ENCODE assay signal across 14 cellular contexts in the genomic region with DNA sequence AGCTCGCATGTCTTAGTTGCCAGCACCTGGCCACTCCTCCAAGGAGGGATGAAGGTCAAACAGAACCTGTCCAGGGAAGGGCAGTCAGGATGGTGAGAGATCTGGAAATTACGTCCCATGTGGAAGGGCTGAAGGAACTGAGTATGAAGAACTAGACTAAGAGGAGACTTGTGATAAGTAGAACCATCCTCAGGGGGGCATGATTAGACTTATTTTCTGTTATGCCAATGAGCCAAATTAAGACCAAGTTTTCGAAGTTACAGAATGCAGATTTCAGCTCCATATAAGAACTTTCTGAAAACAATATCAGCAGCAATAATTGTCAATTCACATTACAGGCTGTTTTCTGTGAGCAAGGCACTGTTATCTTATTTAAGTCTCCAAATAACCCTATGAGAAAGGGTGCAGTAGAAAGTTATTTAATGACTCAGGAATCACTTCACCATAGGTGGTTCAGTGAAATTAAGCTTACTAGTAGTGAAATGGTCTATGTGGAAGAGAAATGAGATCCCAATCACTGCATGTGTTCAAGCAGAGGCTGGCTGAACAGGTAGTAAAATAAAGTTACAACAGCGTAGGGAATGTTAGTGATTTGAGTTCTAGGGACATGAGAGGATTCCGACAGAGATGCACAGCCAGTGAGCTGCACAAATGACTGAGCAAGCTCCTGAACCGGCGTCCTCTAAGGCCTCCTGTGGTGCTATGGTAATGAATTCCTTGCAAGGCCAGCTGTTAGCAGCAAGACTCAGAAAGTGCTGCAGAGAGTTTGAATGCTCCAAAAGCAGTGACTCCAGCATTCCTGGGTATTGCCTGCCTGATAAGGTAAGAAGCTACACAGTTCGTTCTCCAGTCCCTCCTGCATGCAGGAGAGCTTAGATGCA. TPM values are rescaled to one million over a fixed set of nuclear protein-coding genes. Genes with fewer than 3 reads are reported as not detected.
DNase-seq lines count a peak whose midpoint lies in the region; ATAC-seq and TF ChIP-seq lines count a peak whose summit lies in the region.
"Had no signal": no experiment of that assay in that cellular context is flagged by ENCODE, and none has a peak within 500 bp of the region (broad histone marks: within the 10 kb centered on the region; RNA-seq: fewer than 3 reads in every experiment).

No MANE protein-coding gene starts in this region.

- H3K27ac Mint-ChIP-seq in type B pancreatic cell = no peak overlapping the region
- H3K27ac Mint-ChIP-seq: CD4-positive, alpha-beta memory T cell had no signal

- H3K4me1 Mint-ChIP-seq in type B pancreatic cell (ENCODE audit: unreplicated experiment) = peaks cover 12% of the 10 kb centered on the region

- H3K4me2 ChIP-seq in HCT116 (ENCODE audit: low read length) (no peak overlapping the region), OCI-LY7 (ENCODE audit: low read length) (no peak overlapping the region)

- no peaks in the 10 kb centered on the region for H3K9me2 ChIP-seq in HCT116 (ENCODE audit: insufficient read depth)
- H3K9me2 ChIP-seq in OCI-LY7 (ENCODE audit: insufficient read depth, low read length) = no peaks in the 10 kb centered on the region

- no peaks in the 10 kb centered on the region for H3K9me3 Mint-ChIP-seq in type B pancreatic cell
- H3K9me3 Mint-ChIP-seq: CD4-positive, alpha-beta memory T cell; central memory CD8-positive, alpha-beta T cell had no signal

- BruUV-seq in HCT116 (replicated peaks; lab: Mats Ljungman, UMichigan) = no TSS peak
- no TSS peak for BruUV-seq in OCI-LY7 (replicated peaks; lab: Mats Ljungman, UMichigan)

- H3K4me1 ChIP-seq in HCT116 (ENCODE audit: control insufficient read depth in 1 of 2, insufficient read depth in 2 of 2, low read length in 2 of 2) = peaks cover 4 to 9% of the 10 kb centered on the region in 2 experiments; a peak in 3 of 4 replicates
- H3K4me1 ChIP-seq in OCI-LY7 (ENCODE audit: insufficient read depth, low read length, poor library complexity, severe bottlenecking) = peaks cover 6% of the 10 kb centered on the region
- H3K4me1 ChIP-seq in BE2C = no peaks in the 10 kb centered on the region

- CTCF ChIA-PET in HCT116 (lab: Charles Lee) = interaction anchor here (0.8 to 1.6 kb wide), 4 partner anchors 304 to 739 kb away, joined by 3 to 11 read pairs (median 4); no protein-coding TSS in a partner anchor
- CTCF ChIA-PET in OCI-LY7 (lab: Charles Lee; ENCODE audit: unreplicated experiment) = no interaction called here

- intact Hi-C loops in HCT116 (cut with micrococcal nuclease) (no loop called here), OCI-LY7 (cut with micrococcal nuclease; ENCODE audit: unreplicated experiment) (no loop called here)

- RAD21 ChIA-PET in HCT116 (lab: Charles Lee; ENCODE audit: low non-redundant PET in 1 of 2, low total read pairs in 2 of 2, uncharacterized antibody in 2 of 2, unreplicated experiment in 2 of 2) = interaction anchor here in 1 of 2 experiments (1.6 kb wide), 1 partner anchor 397 kb away, joined by 3 read pairs; no protein-coding TSS in a partner anchor

- H3K9me3 ChIP-seq in HCT116 (ENCODE audit: control insufficient read depth in 1 of 2, insufficient read depth in 1 of 2, low read depth in 1 of 2, low read length in 2 of 2) (no peaks in the 10 kb centered on the region), OCI-LY7 (ENCODE audit: low read length) (no peaks in the 10 kb centered on the region), BE2C (no peaks in the 10 kb centered on the region)
- H3K9me3 ChIP-seq: mucosa of descending colon had no signal

- H3K79me2 ChIP-seq in HCT116 (ENCODE audit: insufficient read depth, low read length) = peaks cover 4% of the 10 kb centered on the region
- peaks cover 1% of the 10 kb centered on the region; the same call in 1 of the 2 replicates for H3K79me2 ChIP-seq in OCI-LY7 (ENCODE audit: insufficient read depth, low read depth, low read length)

- peak; percentile 54 for TF ChIP-seq RAD21 in HCT116 (IDR thresholded peaks at IDR 0.05; ENCODE audit: low read depth)

- H3K36me3 ChIP-seq in HCT116 (ENCODE audit: control insufficient read depth in 1 of 2, insufficient read depth in 2 of 2, low read length in 2 of 2) (no peaks in the 10 kb centered on the region), OCI-LY7 (ENCODE audit: insufficient read depth, low read length) (no peaks in the 10 kb centered on the region), BE2C (no peaks in the 10 kb centered on the region)

- H3K27me3 ChIP-seq in HCT116 (ENCODE audit: insufficient read depth, low read length) (no peaks in the 10 kb centered on the region), BE2C (no peaks in the 10 kb centered on the region)

- no peak overlapping the region for H2AFZ ChIP-seq in HCT116 (ENCODE audit: low read depth, low read length, poor library complexity, severe bottlenecking)
- H2AFZ ChIP-seq in OCI-LY7 (ENCODE audit: low read length) = peak overlapping the region; percentile 61; the same call in 1 of the 2 replicates

- POLR2A ChIA-PET in HCT116 (lab: Charles Lee) (no interaction called here), OCI-LY7 (lab: Charles Lee) (interaction anchor here (0.5 to 1.5 kb wide), 4 partner anchors 19 to 243 kb away, joined by 3 to 4 read pairs (median 4); no protein-coding TSS in a partner anchor)

- no peaks in the 10 kb centered on the region for H3K36me3 Mint-ChIP-seq in type B pancreatic cell

- no peaks in the 10 kb centered on the region for H3K27me3 Mint-ChIP-seq in type B pancreatic cell

- TF ChIP-seq CTCF in HCT116 (IDR thresholded peaks at IDR 0.05 in 2 of 3, conservative IDR thresholded peaks at IDR 0.05 in 1 of 3; ENCODE audit: borderline replicate concordance in 1 of 3, insufficient read depth in 1 of 3, low read depth in 2 of 3, low read length in 2 of 3) (peak in 2 of 3 experiments; percentile 15 to 31; a peak in 1 of 6 replicates), OCI-LY7 (conservative IDR thresholded peaks at IDR 0.05; ENCODE audit: low read length) (peak; percentile 53; the same call in 1 of the 2 replicates), type B pancreatic cell (conservative IDR thresholded peaks at IDR 0.05) (no peak), BE2C (IDR thresholded peaks at IDR 0.05; ENCODE audit: low read depth, low read length) (no peak)

- H3K4me3 Mint-ChIP-seq in type B pancreatic cell = no peak overlapping the region
- H3K4me3 Mint-ChIP-seq: CD4-positive, alpha-beta memory T cell; central memory CD8-positive, alpha-beta T cell had no signal

- H3K9ac ChIP-seq in HCT116 (ENCODE audit: low read length) = no peak overlapping the region

- H3K4me3 ChIP-seq in HCT116 (replicated peaks in 1 of 2; ENCODE audit: low read depth in 1 of 2, low read length in 2 of 2) (no peak overlapping the region), OCI-LY7 (ENCODE audit: low read depth, low read length, poor library complexity, severe bottlenecking) (no peak overlapping the region), BE2C (ENCODE audit: low read depth, low read length) (no peak overlapping the region)
- H3K4me3 ChIP-seq: mucosa of descending colon, skin epidermis had no signal

- no peak for ATAC-seq in HCT116
- ATAC-seq: mucosa of descending colon had no signal

- H3K27ac ChIP-seq in HCT116 (ENCODE audit: low read depth, low read length) = no peak overlapping the region
- no peak overlapping the region for H3K27ac ChIP-seq in OCI-LY7 (ENCODE audit: low read depth, low read length, poor library complexity, severe bottlenecking)
- H3K27ac ChIP-seq: skin epidermis had no signal

- DNase-seq in COR-L47 (lab: John Stamatoyannopoulos, UW) (peak; percentile 8), HCT116 (ENCODE audit: low read depth, low spot score) (no peak), OCI-LY7 (ENCODE audit: low spot score) (peak; percentile 39), erythroblast (lab: John Stamatoyannopoulos, UW) (peak; percentile 27 to 30), type B pancreatic cell (ENCODE audit: extremely low spot score, unreplicated experiment) (no peak), NCI-H526 (lab: John Stamatoyannopoulos, UW) (no peak), BE2C (no peak), foreskin melanocyte (no peak)
- DNase-seq: activated CD8-positive, alpha-beta memory T cell treated with anti-CD3 and anti-CD28 coated beads, Interleukin-2, amount 50 U/mL, for 48 hours; CD4-positive, alpha-beta memory T cell; mucosa of descending colon; NCI-H2081 had no signal

- H4K20me1 ChIP-seq in HCT116 (ENCODE audit: insufficient read depth) (no peaks in the 10 kb centered on the region), OCI-LY7 (ENCODE audit: insufficient read depth, low read length) (no peaks in the 10 kb centered on the region)

- TF ChIP-seq POLR2A in HCT116 (IDR thresholded peaks at IDR 0.05; ENCODE audit: borderline replicate concordance, extremely low read depth, insufficient read depth, insufficient read length) (no peak), erythroblast (IDR thresholded peaks at IDR 0.05; ENCODE audit: low read length) (no peak)

TF ChIP-seq in HCT116, 20 proteins besides CTCF, POLR2A, EP300 and RAD21 (continues in another document):
- no peak for TF ChIP-seq EZH2phosphoT487 (IDR thresholded peaks at IDR 0.05; ENCODE audit: borderline replicate concordance)
- TF ChIP-seq JUND (IDR thresholded peaks at IDR 0.05) = no peak
- no peak for TF ChIP-seq ZFX (IDR thresholded peaks at IDR 0.05)
- no peak for TF ChIP-seq SP1 (IDR thresholded peaks at IDR 0.05; ENCODE audit: low read depth)
- no peak for TF ChIP-seq EZH2 (IDR thresholded peaks at IDR 0.05)
- no peak for TF ChIP-seq SIN3A (IDR thresholded peaks at IDR 0.05; ENCODE audit: low read depth)
- TF ChIP-seq CBX3 (IDR thresholded peaks at IDR 0.05; ENCODE audit: low read depth) = no peak

RNA-seq across cellular contexts. Expression of a gene that starts 4.5 kb away (rescaled TPM):
- total RNA-seq in HCT116 (2021; ENCODE audit: unreplicated experiment) (53.1 TPM), OCI-LY7 (2022) (59.2 and 77.2 TPM in 2 replicates), type B pancreatic cell (ENCODE audit: low replicate concordance) (65.0 and 68.8 TPM in 2 replicates)
- polyA plus RNA-seq in HCT116 (2012) = 26.0 and 31.0 TPM in 2 replicates
- 82.6 and 128 TPM in 2 replicates for total RNA-seq in OCI-LY7 (2014; rRNA removed; shearing (Covaris generic))
- 14.1 TPM for polyA plus RNA-seq in BE2C (2012; ENCODE audit: insufficient read depth, insufficient read length, low read depth)

RNA-seq across cellular contexts. Expression of a gene that starts 22.1 kb away (rescaled TPM):
- total RNA-seq in HCT116 (2021; ENCODE audit: unreplicated experiment) = 35.0 TPM
- polyA plus RNA-seq in HCT116 (2012) = 6.3 and 9.9 TPM in 2 replicates
- 5.7 and 6.8 TPM in 2 replicates for total RNA-seq in OCI-LY7 (2014; rRNA removed; shearing (Covaris generic))
- total RNA-seq in OCI-LY7 (2022) = 11.1 and 13.5 TPM in 2 replicates
- 42.1 and 56.5 TPM in 2 replicates for total RNA-seq in type B pancreatic cell (ENCODE audit: low replicate concordance)
- polyA plus RNA-seq in BE2C (2012; ENCODE audit: insufficient read depth, insufficient read length, low read depth) = 30.4 TPM

RNA-seq across cellular contexts. Expression of a gene that starts 27.3 kb away (rescaled TPM):
- total RNA-seq in HCT116 (2021; ENCODE audit: unreplicated experiment) (2,373 TPM), OCI-LY7 (2022) (1,167 and 1,261 TPM in 2 replicates), type B pancreatic cell (ENCODE audit: low replicate concordance) (2,087 and 2,300 TPM in 2 replicates)
- 3,743 and 4,174 TPM in 2 replicates for polyA plus RNA-seq in HCT116 (2012)
- total RNA-seq in OCI-LY7 (2014; rRNA removed; shearing (Covaris generic)) = 1,122 and 1,135 TPM in 2 replicates
- polyA plus RNA-seq in BE2C (2012; ENCODE audit: insufficient read depth, insufficient read length, low read depth) = 674 TPM

Comparison
In these comparisons a context has a peak if more than half of its experiments do, and no peak if none do; other contexts are left out.
1. DNase-seq: peak in COR-L47 (single experiment), OCI-LY7 (single experiment) and erythroblast (2 of 2); none in HCT116 (single experiment), type B pancreatic cell (single experiment), NCI-H526 (0 of 2), BE2C (single experiment) and foreskin melanocyte (single experiment).
2. CTCF ChIP-seq: peak in HCT116 (2 of 3) and OCI-LY7 (single experiment); none in type B pancreatic cell (single experiment) and BE2C (single experiment).